Comparison of ENCODE assay signal across 1 cellular context in genomic region chr5:157857821-157858526, GRCh38.
TF ChIP-seq lines count a peak whose summit lies in the region.

No MANE protein-coding gene starts in this region.

TF ChIP-seq in SK-N-SH, 30 proteins besides CTCF, POLR2A, EP300 and RAD21:
- TF ChIP-seq, protein P1, sequence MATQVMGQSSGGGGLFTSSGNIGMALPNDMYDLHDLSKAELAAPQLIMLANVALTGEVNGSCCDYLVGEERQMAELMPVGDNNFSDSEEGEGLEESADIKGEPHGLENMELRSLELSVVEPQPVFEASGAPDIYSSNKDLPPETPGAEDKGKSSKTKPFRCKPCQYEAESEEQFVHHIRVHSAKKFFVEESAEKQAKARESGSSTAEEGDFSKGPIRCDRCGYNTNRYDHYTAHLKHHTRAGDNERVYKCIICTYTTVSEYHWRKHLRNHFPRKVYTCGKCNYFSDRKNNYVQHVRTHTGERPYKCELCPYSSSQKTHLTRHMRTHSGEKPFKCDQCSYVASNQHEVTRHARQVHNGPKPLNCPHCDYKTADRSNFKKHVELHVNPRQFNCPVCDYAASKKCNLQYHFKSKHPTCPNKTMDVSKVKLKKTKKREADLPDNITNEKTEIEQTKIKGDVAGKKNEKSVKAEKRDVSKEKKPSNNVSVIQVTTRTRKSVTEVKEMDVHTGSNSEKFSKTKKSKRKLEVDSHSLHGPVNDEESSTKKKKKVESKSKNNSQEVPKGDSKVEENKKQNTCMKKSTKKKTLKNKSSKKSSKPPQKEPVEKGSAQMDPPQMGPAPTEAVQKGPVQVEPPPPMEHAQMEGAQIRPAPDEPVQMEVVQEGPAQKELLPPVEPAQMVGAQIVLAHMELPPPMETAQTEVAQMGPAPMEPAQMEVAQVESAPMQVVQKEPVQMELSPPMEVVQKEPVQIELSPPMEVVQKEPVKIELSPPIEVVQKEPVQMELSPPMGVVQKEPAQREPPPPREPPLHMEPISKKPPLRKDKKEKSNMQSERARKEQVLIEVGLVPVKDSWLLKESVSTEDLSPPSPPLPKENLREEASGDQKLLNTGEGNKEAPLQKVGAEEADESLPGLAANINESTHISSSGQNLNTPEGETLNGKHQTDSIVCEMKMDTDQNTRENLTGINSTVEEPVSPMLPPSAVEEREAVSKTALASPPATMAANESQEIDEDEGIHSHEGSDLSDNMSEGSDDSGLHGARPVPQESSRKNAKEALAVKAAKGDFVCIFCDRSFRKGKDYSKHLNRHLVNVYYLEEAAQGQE (IDR thresholded peaks at IDR 0.05; ENCODE audit: low read depth, low read length), result no peak
- TF ChIP-seq MAX (IDR thresholded peaks at IDR 0.05; ENCODE audit: low read depth) (no peak), GATA2 (CRISPR knock-in tag; IDR thresholded peaks at IDR 0.05) (no peak), MXI1 (IDR thresholded peaks at IDR 0.05; ENCODE audit: low read depth, low read length) (no peak), NFIC (IDR thresholded peaks at IDR 0.05; ENCODE audit: borderline replicate concordance) (no peak), FOSL2 (IDR thresholded peaks at IDR 0.05; ENCODE audit: borderline replicate concordance, low read depth) (no peak), ZBTB33 (IDR thresholded peaks at IDR 0.05; ENCODE audit: borderline replicate concordance, low read depth) (no peak), PBX3 (IDR thresholded peaks at IDR 0.05) (no peak), NRF1 (IDR thresholded peaks at IDR 0.05; ENCODE audit: low read depth, low read length) (no peak)
